ENCODE assay signal across 8 cellular contexts in the genomic region with DNA sequence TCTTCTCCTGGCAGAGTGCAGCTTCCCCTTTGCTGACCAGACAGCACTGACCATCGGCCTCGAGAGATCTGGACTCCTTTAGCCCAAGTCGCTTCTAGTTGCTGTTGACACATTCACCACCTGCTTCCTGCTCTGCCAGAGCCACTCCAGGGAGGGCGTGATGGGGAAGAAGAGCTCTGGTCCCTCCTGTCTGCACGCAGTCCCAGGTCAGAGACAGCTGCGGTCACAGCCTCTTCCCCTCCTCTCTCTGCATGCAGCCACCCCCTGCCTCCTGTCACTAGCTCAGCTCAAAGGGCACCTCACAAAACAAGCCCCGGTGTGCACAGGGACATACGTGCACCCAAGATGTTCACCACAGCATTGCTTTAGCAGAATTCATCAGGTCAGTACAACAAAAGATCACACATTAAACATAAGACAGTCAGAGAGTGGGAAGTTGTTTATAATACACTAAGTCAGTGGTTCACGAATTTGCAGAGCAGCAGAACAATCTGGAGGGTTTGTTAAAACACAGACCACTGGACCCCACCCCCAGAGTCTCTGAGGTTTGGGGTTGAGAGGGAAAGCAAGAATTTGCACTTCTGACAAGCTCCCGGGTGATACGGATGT.
DNase-seq lines count a peak whose midpoint lies in the region; ATAC-seq lines count a peak whose summit lies in the region.

No MANE protein-coding gene starts in this region.

- POLR2A ChIA-PET in activated naive CD8-positive, alpha-beta T cell treated with anti-CD3 and anti-CD28 coated beads, Interleukin-2, amount 10 ng/mL, durations not matched to agents 7 days and 5 days (lab: Charles Lee) = interaction anchor here (0.6 to 4.1 kb wide), 28 partner anchors 57 to 251 kb away, joined by 3 to 50 read pairs (median 4); partner anchors contain the start of genes RSRP1 and SYF2

- peak; percentile 57 for ATAC-seq in activated naive CD8-positive, alpha-beta T cell treated with anti-CD3 and anti-CD28 coated beads, Interleukin-2, amount 10 ng/mL, durations not matched to agents 7 days and 5 days (ENCODE audit: low read depth)
- peak; percentile 72 for ATAC-seq in stimulated activated memory B cell treated with anti-CD40 and anti-IgM and Interleukin-4, amounts not matched to agents 10 μg/mL and 1 μg/mL and 100 μg/mL, for 72 hours
- ATAC-seq in HG02970 (IDR thresholded peaks at IDR 0.05; ENCODE audit: low FRiP score, unreplicated experiment) = no peak

- in situ Hi-C loops in ACHN (cut with HindIII; ENCODE audit: low pct_ligation_motif_present, low pct_unique_long_range_greater_than_20kb, low sequenced_read_pairs) = no loop called here

- H3K4me1 Mint-ChIP-seq in activated naive CD8-positive, alpha-beta T cell treated with anti-CD3 and anti-CD28 coated beads, Interleukin-2, amount 10 ng/mL, durations not matched to agents 7 days and 5 days = peaks cover 76% of the 10 kb centered on the region
- H3K4me1 Mint-ChIP-seq in stimulated activated memory B cell treated with anti-CD40 and anti-IgM and Interleukin-4, amounts not matched to agents 10 μg/mL and 1 μg/mL and 100 μg/mL, for 72 hours = peaks cover 44% of the 10 kb centered on the region

- no peaks in the 10 kb centered on the region for H3K27me3 Mint-ChIP-seq in activated naive CD8-positive, alpha-beta T cell treated with anti-CD3 and anti-CD28 coated beads, Interleukin-2, amount 10 ng/mL, durations not matched to agents 7 days and 5 days
- H3K27me3 Mint-ChIP-seq in stimulated activated memory B cell treated with anti-CD40 and anti-IgM and Interleukin-4, amounts not matched to agents 10 μg/mL and 1 μg/mL and 100 μg/mL, for 72 hours = peaks cover 2% of the 10 kb centered on the region

- DNase-seq in activated CD4-positive, alpha-beta T cell treated with anti-CD3 and anti-CD28 coated beads for 48 hours = peak; percentile 19
- DNase-seq in activated CD4-positive, alpha-beta T cell treated with anti-CD3 and anti-CD28 coated beads, Interleukin-2, amount 50 U/mL, for 4 hours = no peak
- DNase-seq in NCI-H748 treated with DMSO at 0.1 percent for 48 hours (lab: John Stamatoyannopoulos, UW) (peak; percentile 0), NCI-H2081 treated with DMSO at 0.1 percent for 48 hours (lab: John Stamatoyannopoulos, UW) (no peak), ACHN (no peak)
- DNase-seq in activated naive CD8-positive, alpha-beta T cell treated with anti-CD3 and anti-CD28 coated beads, Interleukin-2, amount 10 ng/mL, durations not matched to agents 7 days and 5 days = peak; percentile 67

- peak overlapping the region; percentile 73 for H3K4me3 Mint-ChIP-seq in activated naive CD8-positive, alpha-beta T cell treated with anti-CD3 and anti-CD28 coated beads, Interleukin-2, amount 10 ng/mL, durations not matched to agents 7 days and 5 days
- no peak overlapping the region for H3K4me3 Mint-ChIP-seq in stimulated activated memory B cell treated with anti-CD40 and anti-IgM and Interleukin-4, amounts not matched to agents 10 μg/mL and 1 μg/mL and 100 μg/mL, for 72 hours

- H3K9me3 Mint-ChIP-seq in activated naive CD8-positive, alpha-beta T cell treated with anti-CD3 and anti-CD28 coated beads, Interleukin-2, amount 10 ng/mL, durations not matched to agents 7 days and 5 days = peaks cover 1% of the 10 kb centered on the region
- peaks cover 2% of the 10 kb centered on the region for H3K9me3 Mint-ChIP-seq in stimulated activated memory B cell treated with anti-CD40 and anti-IgM and Interleukin-4, amounts not matched to agents 10 μg/mL and 1 μg/mL and 100 μg/mL, for 72 hours

- H3K27ac Mint-ChIP-seq in activated naive CD8-positive, alpha-beta T cell treated with anti-CD3 and anti-CD28 coated beads, Interleukin-2, amount 10 ng/mL, durations not matched to agents 7 days and 5 days = peak overlapping the region; percentile 87
- peak overlapping the region; percentile 17 for H3K27ac Mint-ChIP-seq in stimulated activated memory B cell treated with anti-CD40 and anti-IgM and Interleukin-4, amounts not matched to agents 10 μg/mL and 1 μg/mL and 100 μg/mL, for 72 hours

- peaks cover 8% of the 10 kb centered on the region for H3K36me3 Mint-ChIP-seq in activated naive CD8-positive, alpha-beta T cell treated with anti-CD3 and anti-CD28 coated beads, Interleukin-2, amount 10 ng/mL, durations not matched to agents 7 days and 5 days
- peaks cover 5% of the 10 kb centered on the region for H3K36me3 Mint-ChIP-seq in stimulated activated memory B cell treated with anti-CD40 and anti-IgM and Interleukin-4, amounts not matched to agents 10 μg/mL and 1 μg/mL and 100 μg/mL, for 72 hours

Comparison
In these comparisons a context has a peak if more than half of its experiments do, and no peak if none do; other contexts are left out.
1. DNase-seq: peak in activated CD4-positive, alpha-beta T cell treated with anti-CD3 and anti-CD28 coated beads for 48 hours (single experiment), NCI-H748 treated with DMSO at 0.1 percent for 48 hours (single experiment) and activated naive CD8-positive, alpha-beta T cell treated with anti-CD3 and anti-CD28 coated beads, Interleukin-2, amount 10 ng/mL, durations not matched to agents 7 days and 5 days (single experiment); none in activated CD4-positive, alpha-beta T cell treated with anti-CD3 and anti-CD28 coated beads, Interleukin-2, amount 50 U/mL, for 4 hours (0 of 2), NCI-H2081 treated with DMSO at 0.1 percent for 48 hours (single experiment) and ACHN (single experiment).